18 cellular contexts compared by ENCODE assay signal in the genomic region with DNA sequence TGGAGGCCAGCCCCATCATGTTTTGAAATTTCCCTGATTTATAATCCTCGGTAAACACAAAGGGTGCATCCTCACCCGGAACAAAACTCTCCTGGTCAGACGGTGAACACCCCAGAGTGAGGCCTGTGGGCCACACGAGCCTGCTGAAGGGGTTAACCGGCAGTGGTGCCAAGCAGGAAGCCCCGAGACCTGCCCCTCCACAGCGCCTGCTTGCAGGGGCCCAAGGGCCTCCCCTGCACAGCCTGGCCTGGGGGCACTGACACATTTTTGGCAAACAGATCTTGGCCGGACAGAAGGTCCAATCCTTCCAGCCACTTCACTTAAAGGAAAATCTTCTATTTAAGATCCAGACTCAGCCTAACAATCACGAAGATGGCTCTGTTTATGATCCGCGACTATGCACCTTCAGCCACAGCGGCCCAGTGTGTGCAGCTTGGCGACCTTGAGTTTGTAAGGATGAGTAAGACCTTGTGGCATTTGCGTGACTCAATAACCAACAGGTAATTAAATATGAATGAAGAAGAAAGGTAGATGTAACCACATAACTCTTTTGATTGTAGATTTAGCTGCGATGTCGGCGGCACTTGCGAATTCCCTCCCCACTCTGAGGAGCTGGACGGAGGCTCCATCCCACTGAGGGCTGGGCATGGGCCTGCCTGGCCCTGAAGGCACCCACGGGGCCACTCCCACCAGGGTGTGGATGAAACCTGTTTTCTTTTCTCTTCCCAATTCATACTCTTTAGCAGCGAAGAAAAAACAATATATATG.
"Had no signal": no experiment of that assay in that cellular context is flagged by ENCODE, and none has a peak within 500 bp of the region (broad histone marks: within the 10 kb centered on the region; RNA-seq: fewer than 3 reads in every experiment).

No MANE protein-coding gene starts in this region.

- H3K9me3 Mint-ChIP-seq: activated T-helper 1 cell treated with anti-CD3 and anti-CD28 coated beads, Interleukin-12 subunit alpha, Interleukin-12 subunit beta, Interleukin-2, Interleukin-4 antibody, amounts not matched to agents 30 ng/mL and 10 ng/mL and 1 ng/mL, durations not matched to agents 14 hours and 24 hours and 36 hours; stimulated activated naive CD8-positive, alpha-beta T cell treated with anti-CD3 and anti-CD28 coated beads, Interleukin-15, amount 100 ng/mL, for 72 hours had no signal

- H3K4me3 ChIP-seq: body of pancreas, esophagus squamous epithelium, lower lobe of right lung, skin epidermis had no signal

- H3K9me3 ChIP-seq: body of pancreas, esophagus squamous epithelium, lower lobe of right lung had no signal

- H3K27ac Mint-ChIP-seq: activated CD4-positive, alpha-beta T cell treated with anti-CD3 and anti-CD28 coated beads for 36 hours; activated T-helper 1 cell treated with anti-CD3 and anti-CD28 coated beads, Interleukin-12 subunit alpha, Interleukin-12 subunit beta, Interleukin-2, Interleukin-4 antibody, amounts not matched to agents 30 ng/mL and 10 ng/mL and 1 ng/mL, durations not matched to agents 14 hours and 24 hours and 36 hours; progenitor cell of endocrine pancreas; stimulated activated naive CD8-positive, alpha-beta T cell treated with anti-CD3 and anti-CD28 coated beads, Interleukin-15, amount 100 ng/mL, for 72 hours; WTC11 had no signal

- H3K27me3 ChIP-seq: body of pancreas had no signal

- ATAC-seq: activated CD4-positive, alpha-beta T cell treated with anti-CD3 and anti-CD28 coated beads for 36 hours; body of pancreas; left cardiac atrium; lower lobe of right lung; stimulated activated naive CD8-positive, alpha-beta T cell treated with anti-CD3 and anti-CD28 coated beads, Interleukin-15, amount 100 ng/mL, for 72 hours; WTC11 had no signal

- H3K27ac ChIP-seq: body of pancreas, esophagus squamous epithelium, lower lobe of right lung, skin epidermis had no signal

- DNase-seq: activated CD4-positive, alpha-beta T cell treated with anti-CD3 and anti-CD28 coated beads for 36 hours; activated CD4-positive, alpha-beta T cell treated with anti-CD3 and anti-CD28 coated beads, Interleukin-2, amount 50 U/mL, for 48 hours; activated T-cell treated with anti-CD3 and anti-CD28 coated beads for 4 hours; dermis blood vessel endothelial cell; effector memory CD4-positive, alpha-beta T cell; esophagus squamous epithelium; left cardiac atrium; lower lobe of right lung; occipital lobe; stimulated activated CD4-positive, alpha-beta T cell treated with anti-CD3 and anti-CD28 coated beads, Interleukin-15, amount 100 ng/mL, for 24 hours; stimulated activated CD4-positive, alpha-beta T cell treated with anti-CD3 and anti-CD28 coated beads, Interleukin-2, amount 100 ng/mL, for 48 hours; stimulated activated naive CD8-positive, alpha-beta T cell treated with anti-CD3 and anti-CD28 coated beads, Interleukin-15, amount 100 ng/mL, for 72 hours had no signal

- FAIRE-seq: TTC549 had no signal

- H3K4me3 Mint-ChIP-seq: activated CD4-positive, alpha-beta T cell treated with anti-CD3 and anti-CD28 coated beads for 36 hours; activated T-helper 1 cell treated with anti-CD3 and anti-CD28 coated beads, Interleukin-12 subunit alpha, Interleukin-12 subunit beta, Interleukin-2, Interleukin-4 antibody, amounts not matched to agents 30 ng/mL and 10 ng/mL and 1 ng/mL, durations not matched to agents 14 hours and 24 hours and 36 hours; stimulated activated naive CD8-positive, alpha-beta T cell treated with anti-CD3 and anti-CD28 coated beads, Interleukin-15, amount 100 ng/mL, for 72 hours; WTC11 had no signal

- H3K4me1 ChIP-seq: body of pancreas, lower lobe of right lung had no signal

- H3K4me1 Mint-ChIP-seq: WTC11 had no signal

- H3K36me3 ChIP-seq: esophagus squamous epithelium, lower lobe of right lung had no signal
